1 cellular context compared by ENCODE assay signal in the genomic region with DNA sequence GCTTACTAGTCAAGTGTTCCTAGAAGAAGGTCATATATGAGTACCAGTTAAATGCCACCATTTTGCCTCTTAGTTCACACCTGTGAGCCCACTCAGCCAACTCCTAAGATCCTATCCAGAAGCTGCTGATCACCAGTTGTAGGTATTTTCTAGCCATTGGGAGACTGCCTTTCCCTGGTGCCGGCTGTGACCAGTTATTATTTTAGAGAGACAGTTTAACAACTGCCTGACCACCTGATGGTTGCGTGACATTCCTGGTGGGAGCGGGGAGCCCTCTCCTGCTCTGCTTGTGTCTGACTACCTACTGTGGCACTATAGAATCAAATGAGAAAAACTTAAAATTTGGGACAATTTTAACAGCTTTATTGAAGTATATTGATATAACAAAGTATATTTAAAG.
TF ChIP-seq lines count a peak whose summit lies in the region.

No MANE protein-coding gene starts in this region.

TF ChIP-seq in HepG2, 621 proteins besides CTCF, POLR2A, EP300 and RAD21 (continued from another document):
- TF ChIP-seq, protein P1, sequence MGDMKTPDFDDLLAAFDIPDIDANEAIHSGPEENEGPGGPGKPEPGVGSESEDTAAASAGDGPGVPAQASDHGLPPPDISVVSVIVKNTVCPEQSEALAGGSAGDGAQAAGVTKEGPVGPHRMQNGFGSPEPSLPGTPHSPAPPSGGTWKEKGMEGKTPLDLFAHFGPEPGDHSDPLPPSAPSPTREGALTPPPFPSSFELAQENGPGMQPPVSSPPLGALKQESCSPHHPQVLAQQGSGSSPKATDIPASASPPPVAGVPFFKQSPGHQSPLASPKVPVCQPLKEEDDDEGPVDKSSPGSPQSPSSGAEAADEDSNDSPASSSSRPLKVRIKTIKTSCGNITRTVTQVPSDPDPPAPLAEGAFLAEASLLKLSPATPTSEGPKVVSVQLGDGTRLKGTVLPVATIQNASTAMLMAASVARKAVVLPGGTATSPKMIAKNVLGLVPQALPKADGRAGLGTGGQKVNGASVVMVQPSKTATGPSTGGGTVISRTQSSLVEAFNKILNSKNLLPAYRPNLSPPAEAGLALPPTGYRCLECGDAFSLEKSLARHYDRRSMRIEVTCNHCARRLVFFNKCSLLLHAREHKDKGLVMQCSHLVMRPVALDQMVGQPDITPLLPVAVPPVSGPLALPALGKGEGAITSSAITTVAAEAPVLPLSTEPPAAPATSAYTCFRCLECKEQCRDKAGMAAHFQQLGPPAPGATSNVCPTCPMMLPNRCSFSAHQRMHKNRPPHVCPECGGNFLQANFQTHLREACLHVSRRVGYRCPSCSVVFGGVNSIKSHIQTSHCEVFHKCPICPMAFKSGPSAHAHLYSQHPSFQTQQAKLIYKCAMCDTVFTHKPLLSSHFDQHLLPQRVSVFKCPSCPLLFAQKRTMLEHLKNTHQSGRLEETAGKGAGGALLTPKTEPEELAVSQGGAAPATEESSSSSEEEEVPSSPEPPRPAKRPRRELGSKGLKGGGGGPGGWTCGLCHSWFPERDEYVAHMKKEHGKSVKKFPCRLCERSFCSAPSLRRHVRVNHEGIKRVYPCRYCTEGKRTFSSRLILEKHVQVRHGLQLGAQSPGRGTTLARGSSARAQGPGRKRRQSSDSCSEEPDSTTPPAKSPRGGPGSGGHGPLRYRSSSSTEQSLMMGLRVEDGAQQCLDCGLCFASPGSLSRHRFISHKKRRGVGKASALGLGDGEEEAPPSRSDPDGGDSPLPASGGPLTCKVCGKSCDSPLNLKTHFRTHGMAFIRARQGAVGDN (CRISPR knock-in tag; IDR thresholded peaks at IDR 0.05) = 0 out of 2 replicates have a peak, but pooled peaks have one; percentile 1
- TF ChIP-seq ZNF775 (CRISPR knock-in tag; IDR thresholded peaks at IDR 0.05; ENCODE audit: borderline replicate concordance) = no peak
- no peak for TF ChIP-seq ZNF350 (CRISPR knock-in tag; IDR thresholded peaks at IDR 0.05; ENCODE audit: borderline replicate concordance, low read depth)
